Comparison of ENCODE assay signal across 16 cellular contexts in genomic region chr10:114265392-114266053, GRCh38. TPM values are rescaled to one million over a fixed set of nuclear protein-coding genes. Genes with fewer than 3 reads are reported as not detected.
DNase-seq lines count a peak whose midpoint lies in the region; ATAC-seq and TF ChIP-seq lines count a peak whose summit lies in the region.
"Had no signal": no experiment of that assay in that cellular context is flagged by ENCODE, and none has a peak within 500 bp of the region (broad histone marks: within the 10 kb centered on the region; RNA-seq: fewer than 3 reads in every experiment).

No MANE protein-coding gene starts in this region.

- no peak overlapping the region for H3K27ac ChIP-seq in fibroblast of lung (ENCODE audit: insufficient read depth, low read length)
- H3K27ac ChIP-seq in lung (ENCODE audit: low read depth in 1 of 2, low read length in 1 of 2): peak overlapping the region in 1 of 2 donors; percentile 88

- H3K4me2 ChIP-seq in fibroblast of lung (ENCODE audit: extremely low read depth, insufficient read depth, low read length): peak overlapping the region; percentile 26

- no peak overlapping the region for H3K9ac ChIP-seq in fibroblast of lung (ENCODE audit: insufficient read depth, low read length)

- H3K9me3 ChIP-seq in fibroblast of lung (ENCODE audit: control insufficient read depth, insufficient read depth, low read depth, low read length) (no peaks in the 10 kb centered on the region), lung (ENCODE audit: control insufficient read depth in 2 of 2, insufficient read depth in 1 of 2, low read length in 1 of 2) (no peaks in the 10 kb centered on the region)
- H3K9me3 ChIP-seq: Caco-2 had no signal

- DNase-seq in M059J (ENCODE audit: low read depth) (peak; percentile 39), fibroblast of lung (ENCODE audit: low read depth in 2 of 2) (peak; percentile 19 to 31), lung (ENCODE audit: low spot score) (no peak), stromal cell of bone marrow (ENCODE audit: low read depth) (peak; percentile 21), NCI-H2196 (lab: John Stamatoyannopoulos, UW; ENCODE audit: unreplicated experiment) (no peak), NCI-H446 (lab: John Stamatoyannopoulos, UW) (no peak), AML-193 (lab: John Stamatoyannopoulos, UW) (no peak), cerebellar nuclear complex (lab: John Stamatoyannopoulos, UW) (no peak)
- DNase-seq: activated CD8-positive, alpha-beta T cell treated with anti-CD3 and anti-CD28 coated beads, Interleukin-2, amount 10 ng/mL, durations not matched to agents 7 days and 5 days; activated naive CD8-positive, alpha-beta T cell treated with anti-CD3 and anti-CD28 coated beads for 36 hours; activated T-cell treated with anti-CD3 and anti-CD28 coated beads, Interleukin-2, amount 50 U/mL, for 48 hours; Caco-2; HFFc6; natural killer cell; NCI-H1436; T-helper 1 cell had no signal

- H3K36me3 ChIP-seq in fibroblast of lung (ENCODE audit: control insufficient read depth, insufficient read depth, low read length) (no peaks in the 10 kb centered on the region), lung (ENCODE audit: control insufficient read depth in 2 of 2, insufficient read depth in 2 of 2, low read length in 2 of 2) (no peaks in the 10 kb centered on the region)

- H3K27me3 ChIP-seq in fibroblast of lung (ENCODE audit: control insufficient read depth, insufficient read depth, low read length) (no peaks in the 10 kb centered on the region), lung (ENCODE audit: control insufficient read depth, insufficient read depth) (no peaks in the 10 kb centered on the region)

- H4K20me1 ChIP-seq in fibroblast of lung (ENCODE audit: control insufficient read depth, extremely low read depth, insufficient read depth, low read length): no peaks in the 10 kb centered on the region

- peaks cover 13% of the 10 kb centered on the region for H3K4me1 ChIP-seq in fibroblast of lung (ENCODE audit: control insufficient read depth, extremely low read depth, insufficient read depth, low read length)
- peaks cover 5 to 9% of the 10 kb centered on the region in 2 donors for H3K4me1 ChIP-seq in lung (ENCODE audit: control insufficient read depth in 2 of 2, insufficient read depth in 2 of 2, low read length in 2 of 2)

- H2AFZ ChIP-seq in fibroblast of lung (ENCODE audit: low read length): no peak overlapping the region

- no peak overlapping the region for H3K4me3 ChIP-seq in fibroblast of lung (replicated peaks in 1 of 4; ENCODE audit: control extremely low read depth in 1 of 4, insufficient read depth in 1 of 4, low read depth in 3 of 4, low read length in 4 of 4)
- no peak overlapping the region for H3K4me3 ChIP-seq in lung

- H3K79me2 ChIP-seq in fibroblast of lung (ENCODE audit: control insufficient read depth, insufficient read depth, low read length): no peaks in the 10 kb centered on the region

- TF ChIP-seq CTCF in fibroblast of lung (conservative IDR thresholded peaks at IDR 0.05 in 1 of 2, IDR thresholded peaks at IDR 0.05 in 1 of 2; ENCODE audit: low read depth in 1 of 2, low read length in 2 of 2) (no peak), lung (IDR thresholded peaks at IDR 0.05; ENCODE audit: control extremely low read depth, extremely low read depth) (no peak)

- WGBS in lung, 2 donors: 74 to 84% methylated on average over 6 of the region's 6 CpGs

- ATAC-seq in lung (ENCODE audit: insufficient read depth, low FRiP score): peak; percentile 35
- ATAC-seq: activated CD8-positive, alpha-beta T cell treated with anti-CD3 and anti-CD28 coated beads, Interleukin-2, amount 10 ng/mL, durations not matched to agents 7 days and 5 days; natural killer cell had no signal

RNA-seq across cellular contexts. Expression of gene VWA2, which starts 26.5 kb away (rescaled TPM):
- not detected in 2 replicates for total RNA-seq in M059J (2014; rRNA removed; shearing (Covaris generic))
- under 0.01 and 0.17 TPM in 2 replicates for total RNA-seq in fibroblast of lung
- 0.03 and 0.11 TPM in 2 replicates for polyA plus RNA-seq in fibroblast of lung
- polyA plus RNA-seq in fibroblast of lung (2012): 0.07 and 0.20 TPM in 2 replicates
- polyA minus RNA-seq in fibroblast of lung (ENCODE audit: low replicate concordance): not detected in 2 replicates
- total RNA-seq in lung: 10 to 100 TPM; 13.7 to 18.3 TPM
- 1 to 10 TPM; 1.6 to 3.0 TPM for polyA plus RNA-seq in lung
- total RNA-seq: activated CD8-positive, alpha-beta T cell treated with anti-CD3 and anti-CD28 coated beads, Interleukin-2, amount 10 ng/mL, durations not matched to agents 7 days and 5 days; activated naive CD8-positive, alpha-beta T cell treated with anti-CD3 and anti-CD28 coated beads for 36 hours; natural killer cell had no signal

Comparison
In these comparisons a context has a peak if more than half of its experiments do, and no peak if none do; other contexts are left out.
1. DNase-seq: peak in M059J (single experiment), fibroblast of lung (2 of 2) and stromal cell of bone marrow (single experiment); none in lung (single experiment), NCI-H2196 (single experiment), NCI-H446 (0 of 2), AML-193 (0 of 2) and cerebellar nuclear complex (0 of 2).
2. RNA of gene VWA2, which starts 26.5 kb away (total RNA-seq): 13.7 to 18.3 TPM in lung; under 0.01 to 0.17 TPM in fibroblast of lung and not detected in M059J; every median in the first group is over 10 times any median in the second.